ENCODE assay signal across 19 cellular contexts in genomic region chr4:1402516-1403101, GRCh38. TPM values are rescaled to one million over a fixed set of nuclear protein-coding genes. Genes with fewer than 3 reads are reported as not detected.
DNase-seq lines count a peak whose midpoint lies in the region; ATAC-seq and TF ChIP-seq lines count a peak whose summit lies in the region.
"Had no signal": no experiment of that assay in that cellular context is flagged by ENCODE, and none has a peak within 500 bp of the region (broad histone marks: within the 10 kb centered on the region; RNA-seq: fewer than 3 reads in every experiment).

No MANE protein-coding gene starts in this region.

- no peak overlapping the region for H3K9ac ChIP-seq in adipocyte (ENCODE audit: low read length)

- no peak overlapping the region for H3K4me3 ChIP-seq in adipocyte (ENCODE audit: low read length)

- in situ Hi-C loops in GM13977 (cut with MboI; ENCODE audit: low pct_unique_long_range_greater_than_20kb, low sequenced_read_pairs, unreplicated experiment) = no loop called here

- H3K9me3 ChIP-seq in adipocyte (ENCODE audit: control insufficient read depth, low read length) = no peaks in the 10 kb centered on the region

- intact Hi-C loops in posterior vena cava (cut with DNase I) = no loop called here

- H3K27me3 ChIP-seq in adipocyte (replicated peaks; ENCODE audit: control insufficient read depth, insufficient read depth, low read length) = peaks cover 45% of the 10 kb centered on the region

- no peak for TF ChIP-seq CTCF in GM13977 (IDR thresholded peaks at IDR 0.05; ENCODE audit: extremely low read depth, insufficient read depth, missing control alignments)

- no peaks in the 10 kb centered on the region for H3K36me3 ChIP-seq in adipocyte (ENCODE audit: control insufficient read depth, insufficient read depth, low read length, severe bottlenecking)

- H3K4me1 ChIP-seq in adipocyte (ENCODE audit: control insufficient read depth, insufficient read depth, low read length) = no peaks in the 10 kb centered on the region

- peak; percentile 54 for DNase-seq in activated CD8-positive, alpha-beta memory T cell treated with anti-CD3 and anti-CD28 coated beads for 24 hours
- DNase-seq in activated CD8-positive, alpha-beta memory T cell treated with anti-CD3 and anti-CD28 coated beads, Interleukin-2, amount 50 U/mL, for 4 hours = no peak
- DNase-seq in GM13977 (ENCODE audit: low spot score) (peak; percentile 41), adipocyte (ENCODE audit: low read depth) (peak; percentile 6), posterior vena cava (ENCODE audit: low spot score) (peak; percentile 67), GM19238 (ENCODE audit: insufficient read length, low spot score) (no peak)
- DNase-seq: NCI-H82; stimulated activated CD4-positive, alpha-beta T cell treated with anti-CD3 and anti-CD28 coated beads, Interleukin-15, amount 100 ng/mL, for 24 hours had no signal

- no peak for ATAC-seq in HG02870 (IDR thresholded peaks at IDR 0.05; ENCODE audit: unreplicated experiment)
- ATAC-seq in HG02938 (IDR thresholded peaks at IDR 0.05; ENCODE audit: unreplicated experiment) = no peak
- ATAC-seq: activated CD4-positive, CD25-positive, alpha-beta regulatory T cell treated with anti-CD3 and anti-CD28 coated beads, Interleukin-2, amount 50 U/mL, for 24 hours; left lobe of liver had no signal

RNA-seq across cellular contexts. Expression of gene NKX1-1, which starts 3.6 kb away (rescaled TPM):
- not detected for total RNA-seq in posterior vena cava
- total RNA-seq: A673; CD8-positive, alpha-beta memory T cell; dermis microvascular lymphatic vessel endothelial cell; fibroblast of lung; H4; left lobe of liver; RPMI7951; T-helper 1 cell treated with Interleukin-12 subunit alpha and Interleukin-12 subunit beta and Interleukin-4 antibody, amounts not matched to agents 30 ng/mL and 1 ng/mL, for 36 hours had no signal

RNA-seq across cellular contexts. Expression of gene UVSSA, which starts 55.6 kb away (rescaled TPM):
- total RNA-seq in posterior vena cava = 10 to 100 TPM; 14.3 to 14.7 TPM

Comparison
In these comparisons a context has a peak if more than half of its experiments do, and no peak if none do; other contexts are left out.
1. DNase-seq: peak in activated CD8-positive, alpha-beta memory T cell treated with anti-CD3 and anti-CD28 coated beads for 24 hours (single experiment), GM13977 (single experiment), adipocyte (single experiment) and posterior vena cava (single experiment); none in activated CD8-positive, alpha-beta memory T cell treated with anti-CD3 and anti-CD28 coated beads, Interleukin-2, amount 50 U/mL, for 4 hours (single experiment) and GM19238 (single experiment).